In the genomic region with DNA sequence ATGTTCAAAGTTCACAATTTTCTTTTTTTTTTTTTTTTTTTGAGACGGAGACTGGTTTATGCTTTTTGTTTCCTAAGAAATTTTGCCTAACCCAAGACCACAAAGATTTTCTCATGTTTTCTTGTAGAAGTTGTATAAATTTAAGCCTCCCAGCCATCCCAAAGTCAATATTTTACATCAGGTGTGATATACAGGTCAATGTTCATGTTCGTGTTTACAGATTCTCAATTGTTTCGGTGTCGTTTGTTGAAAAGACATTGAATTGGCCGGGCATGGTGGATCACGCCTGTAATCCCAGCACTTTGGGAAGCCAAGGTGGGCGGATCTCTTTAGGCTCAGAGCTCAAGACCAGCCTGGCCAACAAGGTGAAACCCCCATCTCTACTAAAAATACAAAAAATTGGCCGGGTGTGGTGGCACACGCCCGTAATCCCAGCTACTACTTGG, we compare ENCODE assay signal across 1 cellular context.
TF ChIP-seq lines count a peak whose summit lies in the region.

No MANE protein-coding gene starts in this region.

TF ChIP-seq in GM23338, 12 proteins besides CTCF, POLR2A, EP300 and RAD21:
- TF ChIP-seq, protein P1, sequence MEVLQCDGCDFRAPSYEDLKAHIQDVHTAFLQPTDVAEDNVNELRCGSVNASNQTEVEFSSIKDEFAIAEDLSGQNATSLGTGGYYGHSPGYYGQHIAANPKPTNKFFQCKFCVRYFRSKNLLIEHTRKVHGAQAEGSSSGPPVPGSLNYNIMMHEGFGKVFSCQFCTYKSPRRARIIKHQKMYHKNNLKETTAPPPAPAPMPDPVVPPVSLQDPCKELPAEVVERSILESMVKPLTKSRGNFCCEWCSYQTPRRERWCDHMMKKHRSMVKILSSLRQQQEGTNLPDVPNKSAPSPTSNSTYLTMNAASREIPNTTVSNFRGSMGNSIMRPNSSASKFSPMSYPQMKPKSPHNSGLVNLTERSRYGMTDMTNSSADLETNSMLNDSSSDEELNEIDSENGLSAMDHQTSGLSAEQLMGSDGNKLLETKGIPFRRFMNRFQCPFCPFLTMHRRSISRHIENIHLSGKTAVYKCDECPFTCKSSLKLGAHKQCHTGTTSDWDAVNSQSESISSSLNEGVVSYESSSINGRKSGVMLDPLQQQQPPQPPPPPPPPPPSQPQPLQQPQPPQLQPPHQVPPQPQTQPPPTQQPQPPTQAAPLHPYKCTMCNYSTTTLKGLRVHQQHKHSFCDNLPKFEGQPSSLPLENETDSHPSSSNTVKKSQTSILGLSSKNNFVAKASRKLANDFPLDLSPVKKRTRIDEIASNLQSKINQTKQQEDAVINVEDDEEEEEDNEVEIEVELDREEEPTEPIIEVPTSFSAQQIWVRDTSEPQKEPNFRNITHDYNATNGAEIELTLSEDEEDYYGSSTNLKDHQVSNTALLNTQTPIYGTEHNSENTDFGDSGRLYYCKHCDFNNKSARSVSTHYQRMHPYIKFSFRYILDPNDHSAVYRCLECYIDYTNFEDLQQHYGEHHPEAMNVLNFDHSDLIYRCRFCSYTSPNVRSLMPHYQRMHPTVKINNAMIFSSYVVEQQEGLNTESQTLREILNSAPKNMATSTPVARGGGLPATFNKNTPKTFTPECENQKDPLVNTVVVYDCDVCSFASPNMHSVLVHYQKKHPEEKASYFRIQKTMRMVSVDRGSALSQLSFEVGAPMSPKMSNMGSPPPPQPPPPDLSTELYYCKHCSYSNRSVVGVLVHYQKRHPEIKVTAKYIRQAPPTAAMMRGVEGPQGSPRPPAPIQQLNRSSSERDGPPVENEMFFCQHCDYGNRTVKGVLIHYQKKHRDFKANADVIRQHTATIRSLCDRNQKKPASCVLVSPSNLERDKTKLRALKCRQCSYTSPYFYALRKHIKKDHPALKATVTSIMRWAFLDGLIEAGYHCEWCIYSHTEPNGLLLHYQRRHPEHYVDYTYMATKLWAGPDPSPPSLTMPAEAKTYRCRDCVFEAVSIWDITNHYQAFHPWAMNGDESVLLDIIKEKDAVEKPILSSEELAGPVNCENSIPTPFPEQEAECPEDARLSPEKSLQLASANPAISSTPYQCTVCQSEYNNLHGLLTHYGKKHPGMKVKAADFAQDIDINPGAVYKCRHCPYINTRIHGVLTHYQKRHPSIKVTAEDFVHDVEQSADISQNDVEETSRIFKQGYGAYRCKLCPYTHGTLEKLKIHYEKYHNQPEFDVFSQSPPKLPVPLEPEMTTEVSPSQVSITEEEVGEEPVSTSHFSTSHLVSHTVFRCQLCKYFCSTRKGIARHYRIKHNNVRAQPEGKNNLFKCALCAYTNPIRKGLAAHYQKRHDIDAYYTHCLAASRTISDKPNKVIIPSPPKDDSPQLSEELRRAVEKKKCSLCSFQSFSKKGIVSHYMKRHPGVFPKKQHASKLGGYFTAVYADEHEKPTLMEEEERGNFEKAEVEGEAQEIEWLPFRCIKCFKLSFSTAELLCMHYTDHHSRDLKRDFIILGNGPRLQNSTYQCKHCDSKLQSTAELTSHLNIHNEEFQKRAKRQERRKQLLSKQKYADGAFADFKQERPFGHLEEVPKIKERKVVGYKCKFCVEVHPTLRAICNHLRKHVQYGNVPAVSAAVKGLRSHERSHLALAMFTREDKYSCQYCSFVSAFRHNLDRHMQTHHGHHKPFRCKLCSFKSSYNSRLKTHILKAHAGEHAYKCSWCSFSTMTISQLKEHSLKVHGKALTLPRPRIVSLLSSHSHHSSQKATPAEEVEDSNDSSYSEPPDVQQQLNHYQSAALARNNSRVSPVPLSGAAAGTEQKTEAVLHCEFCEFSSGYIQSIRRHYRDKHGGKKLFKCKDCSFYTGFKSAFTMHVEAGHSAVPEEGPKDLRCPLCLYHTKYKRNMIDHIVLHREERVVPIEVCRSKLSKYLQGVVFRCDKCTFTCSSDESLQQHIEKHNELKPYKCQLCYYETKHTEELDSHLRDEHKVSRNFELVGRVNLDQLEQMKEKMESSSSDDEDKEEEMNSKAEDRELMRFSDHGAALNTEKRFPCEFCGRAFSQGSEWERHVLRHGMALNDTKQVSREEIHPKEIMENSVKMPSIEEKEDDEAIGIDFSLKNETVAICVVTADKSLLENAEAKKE (CRISPR knock-in tag; IDR thresholded peaks at IDR 0.05), result no peak
- TF ChIP-seq, protein P2, sequence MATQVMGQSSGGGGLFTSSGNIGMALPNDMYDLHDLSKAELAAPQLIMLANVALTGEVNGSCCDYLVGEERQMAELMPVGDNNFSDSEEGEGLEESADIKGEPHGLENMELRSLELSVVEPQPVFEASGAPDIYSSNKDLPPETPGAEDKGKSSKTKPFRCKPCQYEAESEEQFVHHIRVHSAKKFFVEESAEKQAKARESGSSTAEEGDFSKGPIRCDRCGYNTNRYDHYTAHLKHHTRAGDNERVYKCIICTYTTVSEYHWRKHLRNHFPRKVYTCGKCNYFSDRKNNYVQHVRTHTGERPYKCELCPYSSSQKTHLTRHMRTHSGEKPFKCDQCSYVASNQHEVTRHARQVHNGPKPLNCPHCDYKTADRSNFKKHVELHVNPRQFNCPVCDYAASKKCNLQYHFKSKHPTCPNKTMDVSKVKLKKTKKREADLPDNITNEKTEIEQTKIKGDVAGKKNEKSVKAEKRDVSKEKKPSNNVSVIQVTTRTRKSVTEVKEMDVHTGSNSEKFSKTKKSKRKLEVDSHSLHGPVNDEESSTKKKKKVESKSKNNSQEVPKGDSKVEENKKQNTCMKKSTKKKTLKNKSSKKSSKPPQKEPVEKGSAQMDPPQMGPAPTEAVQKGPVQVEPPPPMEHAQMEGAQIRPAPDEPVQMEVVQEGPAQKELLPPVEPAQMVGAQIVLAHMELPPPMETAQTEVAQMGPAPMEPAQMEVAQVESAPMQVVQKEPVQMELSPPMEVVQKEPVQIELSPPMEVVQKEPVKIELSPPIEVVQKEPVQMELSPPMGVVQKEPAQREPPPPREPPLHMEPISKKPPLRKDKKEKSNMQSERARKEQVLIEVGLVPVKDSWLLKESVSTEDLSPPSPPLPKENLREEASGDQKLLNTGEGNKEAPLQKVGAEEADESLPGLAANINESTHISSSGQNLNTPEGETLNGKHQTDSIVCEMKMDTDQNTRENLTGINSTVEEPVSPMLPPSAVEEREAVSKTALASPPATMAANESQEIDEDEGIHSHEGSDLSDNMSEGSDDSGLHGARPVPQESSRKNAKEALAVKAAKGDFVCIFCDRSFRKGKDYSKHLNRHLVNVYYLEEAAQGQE (IDR thresholded peaks at IDR 0.05; ENCODE audit: unreplicated experiment), result no peak
- TF ChIP-seq JUNB (IDR thresholded peaks at IDR 0.05; ENCODE audit: unreplicated experiment), result no peak
- TF ChIP-seq POLR2AphosphoS5 (IDR thresholded peaks at IDR 0.05; ENCODE audit: low read depth), result no peak
- no peak for TF ChIP-seq STAT1 (IDR thresholded peaks at IDR 0.05; ENCODE audit: unreplicated experiment)
- no peak for TF ChIP-seq ZNF114 (CRISPR knock-in tag; IDR thresholded peaks at IDR 0.05)
- TF ChIP-seq ZNF331 (CRISPR knock-in tag; IDR thresholded peaks at IDR 0.05; ENCODE audit: low read depth), result no peak
- no peak for TF ChIP-seq EZH2phosphoT487 (IDR thresholded peaks at IDR 0.05; ENCODE audit: unreplicated experiment)
- no peak for TF ChIP-seq NANOG (IDR thresholded peaks at IDR 0.05; ENCODE audit: borderline replicate concordance)
- TF ChIP-seq CREB1 (CRISPR knock-in tag; IDR thresholded peaks at IDR 0.05; ENCODE audit: low read depth), result no peak
